1 cellular context compared by ENCODE assay signal in the genomic region with DNA sequence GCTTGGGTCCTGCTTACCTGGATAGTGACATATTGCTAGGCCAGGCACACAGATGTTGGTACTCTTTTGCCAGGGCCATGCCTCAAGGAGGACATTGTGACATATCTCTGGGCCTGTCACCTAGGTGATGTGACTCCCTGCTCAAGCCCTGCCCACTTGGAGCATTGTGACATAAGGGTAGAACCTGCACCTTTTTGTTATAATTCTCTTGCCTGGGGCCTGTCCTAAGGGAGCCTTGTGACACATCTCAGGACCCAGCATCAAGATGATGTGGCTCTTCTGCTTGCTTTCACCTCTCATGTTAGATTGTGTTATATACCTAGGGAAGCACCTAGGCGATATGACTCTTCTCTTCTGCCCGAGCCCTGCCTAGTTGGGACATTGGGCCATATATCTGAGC.
TF ChIP-seq lines count a peak whose summit lies in the region.

No MANE protein-coding gene starts in this region.

TF ChIP-seq in liver, 16 proteins besides CTCF, POLR2A, EP300 and RAD21:
- TF ChIP-seq GABPA (IDR thresholded peaks at IDR 0.05 in 1 of 2, conservative IDR thresholded peaks at IDR 0.05 in 1 of 2), result no peak
- TF ChIP-seq EGR1 (IDR thresholded peaks at IDR 0.05; ENCODE audit: low read depth in 2 of 2), result no peak
- TF ChIP-seq SP1 (IDR thresholded peaks at IDR 0.05), result no peak
- no peak for TF ChIP-seq FOXA2 (IDR thresholded peaks at IDR 0.05)
- TF ChIP-seq JUND (IDR thresholded peaks at IDR 0.05), result no peak
- no peak for TF ChIP-seq FOXA1 (IDR thresholded peaks at IDR 0.05)
- TF ChIP-seq HNF4A (conservative IDR thresholded peaks at IDR 0.05), result no peak
- no peak for TF ChIP-seq HNF4G (IDR thresholded peaks at IDR 0.05)
- TF ChIP-seq TAF1 (conservative IDR thresholded peaks at IDR 0.05), result no peak
- TF ChIP-seq RXRA (IDR thresholded peaks at IDR 0.05), result no peak
- no peak for TF ChIP-seq REST (IDR thresholded peaks at IDR 0.05)
- TF ChIP-seq, protein P1, sequence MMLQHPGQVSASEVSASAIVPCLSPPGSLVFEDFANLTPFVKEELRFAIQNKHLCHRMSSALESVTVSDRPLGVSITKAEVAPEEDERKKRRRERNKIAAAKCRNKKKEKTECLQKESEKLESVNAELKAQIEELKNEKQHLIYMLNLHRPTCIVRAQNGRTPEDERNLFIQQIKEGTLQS (IDR thresholded peaks at IDR 0.05), result no peak
